Comparison of ENCODE assay signal across 1 cellular context in the genomic region with DNA sequence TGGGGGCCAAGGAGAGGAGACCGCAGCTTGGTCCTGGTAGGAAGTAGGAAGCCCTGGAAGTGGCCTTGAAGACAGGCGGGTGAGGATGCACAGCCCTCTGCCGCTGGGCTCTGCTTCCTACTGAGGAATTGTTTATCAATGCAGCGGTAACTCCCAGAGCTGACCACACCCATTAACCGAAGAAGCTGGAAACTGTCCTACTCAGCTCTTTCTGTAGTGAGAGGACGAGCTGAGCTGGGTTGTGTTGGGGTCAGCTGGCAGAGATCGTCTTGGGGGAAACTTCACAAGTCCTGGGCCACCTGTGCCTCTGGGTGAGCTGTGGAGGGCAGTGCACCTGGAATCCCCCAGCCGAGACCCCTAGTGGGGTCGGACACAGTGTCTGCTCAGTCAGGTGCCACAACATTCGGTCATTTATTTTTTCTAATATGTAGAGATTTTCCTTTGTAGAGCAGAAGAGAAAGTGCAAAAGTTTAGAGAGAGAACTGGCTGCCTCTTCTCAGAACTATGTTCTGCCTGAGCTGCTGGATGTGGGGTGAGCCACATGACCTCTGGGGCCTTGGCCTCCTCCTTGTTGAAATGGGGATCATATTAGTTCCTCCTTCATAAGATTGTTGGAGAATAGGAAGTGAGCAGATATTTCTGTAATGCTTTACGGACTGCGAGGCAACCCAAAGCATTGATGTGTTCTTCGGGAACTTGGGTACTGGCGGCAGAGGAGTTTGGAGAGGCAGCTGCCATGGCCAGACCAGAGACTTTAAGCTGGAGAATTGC.
TF ChIP-seq lines count a peak whose summit lies in the region.

No MANE protein-coding gene starts in this region.

TF ChIP-seq in HepG2, 621 proteins besides CTCF, POLR2A, EP300 and RAD21:
- TF ChIP-seq ZNF564 (CRISPR knock-in tag; IDR thresholded peaks at IDR 0.05) (no peak), TRIM24 (CRISPR knock-in tag; IDR thresholded peaks at IDR 0.05) (no peak), ZNF138 (CRISPR knock-in tag; IDR thresholded peaks at IDR 0.05; ENCODE audit: low read depth) (no peak), MAFK (conservative IDR thresholded peaks at IDR 0.05 in 1 of 2, IDR thresholded peaks at IDR 0.05 in 1 of 2; ENCODE audit: low read length in 2 of 2) (peak in 1 of 2 experiments; percentile 15; a peak in 1 of 4 replicates), PRPF4 (IDR thresholded peaks at IDR 0.05; ENCODE audit: low read depth, low read length, poor library complexity, severe bottlenecking) (no peak), ZNF274 (CRISPR knock-in tag; IDR thresholded peaks at IDR 0.05) (no peak)
- TF ChIP-seq, protein P1, sequence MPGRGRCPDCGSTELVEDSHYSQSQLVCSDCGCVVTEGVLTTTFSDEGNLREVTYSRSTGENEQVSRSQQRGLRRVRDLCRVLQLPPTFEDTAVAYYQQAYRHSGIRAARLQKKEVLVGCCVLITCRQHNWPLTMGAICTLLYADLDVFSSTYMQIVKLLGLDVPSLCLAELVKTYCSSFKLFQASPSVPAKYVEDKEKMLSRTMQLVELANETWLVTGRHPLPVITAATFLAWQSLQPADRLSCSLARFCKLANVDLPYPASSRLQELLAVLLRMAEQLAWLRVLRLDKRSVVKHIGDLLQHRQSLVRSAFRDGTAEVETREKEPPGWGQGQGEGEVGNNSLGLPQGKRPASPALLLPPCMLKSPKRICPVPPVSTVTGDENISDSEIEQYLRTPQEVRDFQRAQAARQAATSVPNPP (CRISPR knock-in tag; IDR thresholded peaks at IDR 0.05), result no peak
- TF ChIP-seq, protein P2, sequence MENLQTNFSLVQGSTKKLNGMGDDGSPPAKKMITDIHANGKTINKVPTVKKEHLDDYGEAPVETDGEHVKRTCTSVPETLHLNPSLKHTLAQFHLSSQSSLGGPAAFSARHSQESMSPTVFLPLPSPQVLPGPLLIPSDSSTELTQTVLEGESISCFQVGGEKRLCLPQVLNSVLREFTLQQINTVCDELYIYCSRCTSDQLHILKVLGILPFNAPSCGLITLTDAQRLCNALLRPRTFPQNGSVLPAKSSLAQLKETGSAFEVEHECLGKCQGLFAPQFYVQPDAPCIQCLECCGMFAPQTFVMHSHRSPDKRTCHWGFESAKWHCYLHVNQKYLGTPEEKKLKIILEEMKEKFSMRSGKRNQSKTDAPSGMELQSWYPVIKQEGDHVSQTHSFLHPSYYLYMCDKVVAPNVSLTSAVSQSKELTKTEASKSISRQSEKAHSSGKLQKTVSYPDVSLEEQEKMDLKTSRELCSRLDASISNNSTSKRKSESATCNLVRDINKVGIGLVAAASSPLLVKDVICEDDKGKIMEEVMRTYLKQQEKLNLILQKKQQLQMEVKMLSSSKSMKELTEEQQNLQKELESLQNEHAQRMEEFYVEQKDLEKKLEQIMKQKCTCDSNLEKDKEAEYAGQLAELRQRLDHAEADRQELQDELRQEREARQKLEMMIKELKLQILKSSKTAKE (CRISPR knock-in tag; IDR thresholded peaks at IDR 0.05; ENCODE audit: borderline replicate concordance), result no peak
TF ChIP-seq in HepG2: peak in this region for 1.
